ENCODE assay signal across 12 cellular contexts in the genomic region with DNA sequence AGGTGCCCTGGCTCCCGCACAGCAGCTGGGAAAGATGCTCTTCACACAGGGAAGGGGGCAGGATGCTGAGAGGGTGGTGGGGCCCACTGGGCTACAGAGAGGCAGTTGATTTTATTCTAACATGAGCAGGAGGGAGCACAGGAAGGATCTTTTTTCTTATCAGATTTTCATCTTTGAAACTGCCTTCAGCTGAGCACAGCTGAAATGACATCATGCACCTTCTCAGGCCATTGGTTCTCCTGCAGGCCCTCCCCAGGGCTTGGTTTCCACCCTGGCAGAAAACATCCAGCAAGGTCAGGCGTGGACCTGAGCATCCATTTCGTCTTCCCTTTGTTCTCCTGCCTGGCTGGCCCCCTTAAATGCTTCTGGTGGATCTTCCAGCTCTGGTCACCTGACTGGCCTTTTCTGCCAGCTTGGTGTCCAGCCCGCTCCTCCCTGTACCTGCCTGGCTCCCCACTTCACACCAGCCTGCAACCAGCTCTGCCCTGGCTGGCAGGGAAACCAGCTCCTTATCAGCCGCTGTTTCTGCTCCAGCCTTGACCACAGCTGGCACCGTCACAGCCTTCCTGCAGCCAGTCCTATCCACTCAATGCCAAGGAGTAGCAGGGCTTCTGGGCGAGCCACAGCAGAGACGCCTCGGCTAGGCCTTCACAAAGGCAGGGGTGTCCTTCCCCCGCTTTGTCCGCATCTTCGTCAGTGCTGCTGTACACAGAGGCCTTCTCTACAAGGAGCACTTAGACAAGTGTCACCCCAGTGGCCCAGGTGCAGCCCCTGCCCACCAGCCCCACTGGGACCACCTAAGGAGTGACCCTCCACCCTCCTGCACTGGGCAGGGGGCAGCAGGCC. TPM values are rescaled to one million over a fixed set of nuclear protein-coding genes. Genes with fewer than 3 reads are reported as not detected.
DNase-seq lines count a peak whose midpoint lies in the region; ATAC-seq and TF ChIP-seq lines count a peak whose summit lies in the region.
"Had no signal": no experiment of that assay in that cellular context is flagged by ENCODE, and none has a peak within 500 bp of the region (broad histone marks: within the 10 kb centered on the region; RNA-seq: fewer than 3 reads in every experiment).

No MANE protein-coding gene starts in this region.

- no peak overlapping the region for H3K4me3 ChIP-seq in CD4-positive, alpha-beta memory T cell (ENCODE audit: low read length in 2 of 2)
- H3K4me3 ChIP-seq in Loucy (ENCODE audit: low read length, poor library complexity, severe bottlenecking) = peak overlapping the region; percentile 53
- H3K4me3 ChIP-seq in neutrophil (ENCODE audit: low read depth in 1 of 2, low read length in 1 of 2) = no peak overlapping the region
- H3K4me3 ChIP-seq in suprapubic skin = no peak overlapping the region
- H3K4me3 ChIP-seq: gastroesophageal sphincter, HAP-1, SJSA1 had no signal

- no peaks in the 10 kb centered on the region for H3K9me3 ChIP-seq in CD4-positive, alpha-beta memory T cell (ENCODE audit: control insufficient read depth in 1 of 2, low read length in 2 of 2)
- H3K9me3 ChIP-seq in Loucy (ENCODE audit: insufficient read depth, low read depth, low read length) (no peaks in the 10 kb centered on the region), neutrophil (no peaks in the 10 kb centered on the region), suprapubic skin (no peaks in the 10 kb centered on the region)
- H3K9me3 ChIP-seq: gastroesophageal sphincter, HAP-1, SJSA1 had no signal

- H3K4me1 Mint-ChIP-seq in CD4-positive, alpha-beta memory T cell = peaks cover 10 to 39% (median 26%) of the 10 kb centered on the region in 4 donors
- H3K4me1 Mint-ChIP-seq in dendritic cell treated with granulocyte-macrophage colony-stimulating factor and Interleukin-4, amounts not matched to agents 40 ng/mL and 50 ng/mL, for 4 days (ENCODE audit: low read depth) = peaks cover 34% of the 10 kb centered on the region

- TF ChIP-seq CTCF in Loucy (conservative IDR thresholded peaks at IDR 0.05; ENCODE audit: low read length) = no peak
- no peak for TF ChIP-seq CTCF in neutrophil (IDR thresholded peaks at IDR 0.05)
- no peak for TF ChIP-seq CTCF in suprapubic skin (IDR thresholded peaks at IDR 0.05)

- peaks cover 54% of the 10 kb centered on the region for H3K36me3 ChIP-seq in CD4-positive, alpha-beta memory T cell (ENCODE audit: insufficient read depth, low read length)
- peaks cover 9% of the 10 kb centered on the region; the same call in 1 of the 2 replicates for H3K36me3 ChIP-seq in Loucy (ENCODE audit: insufficient read depth, low read length)
- peaks cover 100% of the 10 kb centered on the region for H3K36me3 ChIP-seq in neutrophil
- peaks cover 98% of the 10 kb centered on the region for H3K36me3 ChIP-seq in suprapubic skin
- H3K36me3 ChIP-seq: HAP-1 had no signal

- H3K4me3 Mint-ChIP-seq in CD4-positive, alpha-beta memory T cell = peak overlapping the region in 4 of 8 donors; percentile 20 to 44 (median 36)
- H3K4me3 Mint-ChIP-seq in dendritic cell treated with granulocyte-macrophage colony-stimulating factor and Interleukin-4, amounts not matched to agents 40 ng/mL and 50 ng/mL, for 4 days = no peak overlapping the region

- H3F3A ChIP-seq in Loucy (ENCODE audit: low read depth) = peaks cover 12% of the 10 kb centered on the region; the same call in 1 of the 2 replicates

- H2AFZ ChIP-seq in Loucy (ENCODE audit: low read length) = no peak overlapping the region

- TF ChIP-seq EP300 in suprapubic skin (IDR thresholded peaks at IDR 0.05) = no peak

- intact Hi-C loops in CD4-positive, alpha-beta memory T cell (cut with micrococcal nuclease) = no loop called here
- intact Hi-C loops in dendritic cell treated with granulocyte-macrophage colony-stimulating factor and Interleukin-4, amounts not matched to agents 40 ng/mL and 50 ng/mL, for 4 days (cut with micrococcal nuclease) = no loop called here

- no peaks in the 10 kb centered on the region for H3K9me3 Mint-ChIP-seq in CD4-positive, alpha-beta memory T cell
- no peaks in the 10 kb centered on the region for H3K9me3 Mint-ChIP-seq in dendritic cell treated with granulocyte-macrophage colony-stimulating factor and Interleukin-4, amounts not matched to agents 40 ng/mL and 50 ng/mL, for 4 days

- H3K9ac ChIP-seq in Loucy (ENCODE audit: low read depth, low read length, poor library complexity, severe bottlenecking) = peak overlapping the region; percentile 78

- H3K36me3 Mint-ChIP-seq in CD4-positive, alpha-beta memory T cell = peaks cover 21 to 82% of the 10 kb centered on the region in 2 donors
- H3K36me3 Mint-ChIP-seq in dendritic cell treated with granulocyte-macrophage colony-stimulating factor and Interleukin-4, amounts not matched to agents 40 ng/mL and 50 ng/mL, for 4 days (ENCODE audit: low read depth) = no peaks in the 10 kb centered on the region

- no peaks in the 10 kb centered on the region for H4K20me1 ChIP-seq in Loucy (ENCODE audit: insufficient read depth, low read length, poor library complexity, severe bottlenecking)

- H3K27me3 ChIP-seq in CD4-positive, alpha-beta memory T cell (ENCODE audit: insufficient read depth, low read length) = no peaks in the 10 kb centered on the region
- no peaks in the 10 kb centered on the region for H3K27me3 ChIP-seq in Loucy (ENCODE audit: insufficient read depth, low read length, poor library complexity, severe bottlenecking)
- no peaks in the 10 kb centered on the region for H3K27me3 ChIP-seq in neutrophil
- no peaks in the 10 kb centered on the region for H3K27me3 ChIP-seq in suprapubic skin
- H3K27me3 ChIP-seq: gastroesophageal sphincter, SJSA1 had no signal

- peak overlapping the region; percentile 79 for H3K4me2 ChIP-seq in Loucy (ENCODE audit: low read depth, low read length, poor library complexity, severe bottlenecking)

- 88% methylated on average over 7 of the region's 12 CpGs for WGBS in suprapubic skin

- TF ChIP-seq POLR2A in suprapubic skin (IDR thresholded peaks at IDR 0.05) = no peak

- peaks cover 29% of the 10 kb centered on the region for H3K4me1 ChIP-seq in CD4-positive, alpha-beta memory T cell (ENCODE audit: insufficient read depth, low read length)
- peaks cover 65% of the 10 kb centered on the region for H3K4me1 ChIP-seq in Loucy (ENCODE audit: insufficient read depth, low read length, poor library complexity, severe bottlenecking)
- peaks cover 16 to 24% of the 10 kb centered on the region in 2 experiments for H3K4me1 ChIP-seq in neutrophil (ENCODE audit: control insufficient read depth in 1 of 2, insufficient read depth in 1 of 2, low read depth in 1 of 2, low read length in 1 of 2)
- peaks cover 3% of the 10 kb centered on the region for H3K4me1 ChIP-seq in suprapubic skin
- H3K4me1 ChIP-seq: gastroesophageal sphincter, HAP-1, SJSA1 had no signal

- CTCF ChIA-PET in CD4-positive, alpha-beta memory T cell (lab: Charles Lee; ENCODE audit: partially characterized antibody) = interaction anchor here (1.8 kb wide), 1 partner anchor 15 kb away, joined by 5 read pairs; no protein-coding TSS in a partner anchor

- peak overlapping the region; percentile 35 to 80 (median 64) for H3K27ac Mint-ChIP-seq in CD4-positive, alpha-beta memory T cell
- H3K27ac Mint-ChIP-seq in dendritic cell treated with granulocyte-macrophage colony-stimulating factor and Interleukin-4, amounts not matched to agents 40 ng/mL and 50 ng/mL, for 4 days = peak overlapping the region; percentile 12

- ATAC-seq in GM21423 (IDR thresholded peaks at IDR 0.05; ENCODE audit: unreplicated experiment) = no peak
- ATAC-seq: activated CD4-positive, CD25-positive, alpha-beta regulatory T cell treated with anti-CD3 and anti-CD28 coated beads, Interleukin-2, amount 50 U/mL, for 24 hours; gastroesophageal sphincter had no signal

- POLR2A ChIA-PET in CD4-positive, alpha-beta memory T cell (lab: Charles Lee; ENCODE audit: partially characterized antibody) = interaction anchor here (1.1 to 2.1 kb wide), 3 partner anchors 37 to 78 kb away, joined by 3 to 6 read pairs (median 5); partner anchors contain the start of genes HMGXB4 and TOM1

- DNase-seq in CD4-positive, alpha-beta memory T cell = no peak
- DNase-seq in COLO829 (ENCODE audit: low spot score) (no peak), suprapubic skin (ENCODE audit: low spot score in 2 of 2) (no peak)
- DNase-seq: stimulated activated naive CD4-positive, alpha-beta T cell treated with Interleukin-2 at 50 U/mL for 16 hours had no signal

- H3K9me2 ChIP-seq in Loucy (replicated peaks; ENCODE audit: low read depth, low read length) = no peaks in the 10 kb centered on the region

- no peaks in the 10 kb centered on the region for H3K27me3 Mint-ChIP-seq in CD4-positive, alpha-beta memory T cell
- H3K27me3 Mint-ChIP-seq in dendritic cell treated with granulocyte-macrophage colony-stimulating factor and Interleukin-4, amounts not matched to agents 40 ng/mL and 50 ng/mL, for 4 days = no peaks in the 10 kb centered on the region

- no peak overlapping the region for H3K27ac ChIP-seq in CD4-positive, alpha-beta memory T cell (ENCODE audit: low read depth, low read length)
- H3K27ac ChIP-seq in neutrophil = peak overlapping the region; percentile 10
- no peak overlapping the region for H3K27ac ChIP-seq in suprapubic skin
- H3K27ac ChIP-seq: gastroesophageal sphincter, SJSA1 had no signal

- peaks cover 9% of the 10 kb centered on the region for H3K79me2 ChIP-seq in Loucy (ENCODE audit: insufficient read depth, low read length)

RNA-seq across cellular contexts. Expression of gene TOM1, which starts 36.5 kb away (rescaled TPM):
- 10 to 100 TPM; 76.1 to 82.2 TPM for total RNA-seq in CD4-positive, alpha-beta memory T cell
- polyA plus RNA-seq in CD4-positive, alpha-beta memory T cell = 10 to 100 TPM; 55.7 to 56.0 TPM
- 100 to 1,000 TPM; 105 to 279 (median 130) TPM for total RNA-seq in suprapubic skin

RNA-seq across cellular contexts. Expression of gene HMOX1, which starts 44.7 kb away (rescaled TPM):
- 1 to 10 TPM; 7.7 to 8.3 TPM for total RNA-seq in CD4-positive, alpha-beta memory T cell
- under 1 TPM in 1 of 2 donors, not detected in 1; 0.20 TPM for polyA plus RNA-seq in CD4-positive, alpha-beta memory T cell
- total RNA-seq in suprapubic skin = 10 to 100 TPM; 13.6 to 95.7 (median 61.8) TPM
